In genomic region chr5:177509991-177510566, GRCh38 we compare ENCODE assay signal across 1 cellular context.
TF ChIP-seq lines count a peak whose summit lies in the region.

No MANE protein-coding gene starts in this region.

TF ChIP-seq in HepG2, 621 proteins besides CTCF, POLR2A, EP300 and RAD21:
- TF ChIP-seq PATZ1 (CRISPR knock-in tag; IDR thresholded peaks at IDR 0.05) (no peak), AGO2 (optimal IDR thresholded peaks at IDR 0.05; ENCODE audit: low read depth, low read length) (peak; percentile 72), FOXO4 (CRISPR knock-in tag; conservative IDR thresholded peaks at IDR 0.05) (no peak), ATAD3A (CRISPR knock-in tag; IDR thresholded peaks at IDR 0.05) (no peak), RNF219 (CRISPR knock-in tag; IDR thresholded peaks at IDR 0.05) (no peak), SP2 (CRISPR knock-in tag; IDR thresholded peaks at IDR 0.05) (no peak), ZEB1 (IDR thresholded peaks at IDR 0.05; ENCODE audit: insufficient replicate concordance, low read depth) (no peak), ZNF841 (CRISPR knock-in tag; IDR thresholded peaks at IDR 0.05; ENCODE audit: borderline replicate concordance) (no peak)
